ENCODE assay signal across 2 cellular contexts in genomic region chr12:56914724-56915123, GRCh38.
TF ChIP-seq lines count a peak whose summit lies in the region.

No MANE protein-coding gene starts in this region.

TF ChIP-seq in K562, 482 proteins besides CTCF, POLR2A, EP300 and RAD21 (continued from another document):
- TF ChIP-seq ZNF639 (CRISPR knock-in tag; conservative IDR thresholded peaks at IDR 0.05 in 1 of 2, IDR thresholded peaks at IDR 0.05 in 1 of 2) (no peak), HMGXB4 (CRISPR knock-in tag; IDR thresholded peaks at IDR 0.05) (no peak), MCM5 (IDR thresholded peaks at IDR 0.05; ENCODE audit: low read depth) (no peak), TEAD4 (IDR thresholded peaks at IDR 0.05; ENCODE audit: low read length) (no peak), TEAD4 (CRISPR knock-in tag; IDR thresholded peaks at IDR 0.05; ENCODE audit: borderline replicate concordance) (no peak)
- TF ChIP-seq, protein P1, sequence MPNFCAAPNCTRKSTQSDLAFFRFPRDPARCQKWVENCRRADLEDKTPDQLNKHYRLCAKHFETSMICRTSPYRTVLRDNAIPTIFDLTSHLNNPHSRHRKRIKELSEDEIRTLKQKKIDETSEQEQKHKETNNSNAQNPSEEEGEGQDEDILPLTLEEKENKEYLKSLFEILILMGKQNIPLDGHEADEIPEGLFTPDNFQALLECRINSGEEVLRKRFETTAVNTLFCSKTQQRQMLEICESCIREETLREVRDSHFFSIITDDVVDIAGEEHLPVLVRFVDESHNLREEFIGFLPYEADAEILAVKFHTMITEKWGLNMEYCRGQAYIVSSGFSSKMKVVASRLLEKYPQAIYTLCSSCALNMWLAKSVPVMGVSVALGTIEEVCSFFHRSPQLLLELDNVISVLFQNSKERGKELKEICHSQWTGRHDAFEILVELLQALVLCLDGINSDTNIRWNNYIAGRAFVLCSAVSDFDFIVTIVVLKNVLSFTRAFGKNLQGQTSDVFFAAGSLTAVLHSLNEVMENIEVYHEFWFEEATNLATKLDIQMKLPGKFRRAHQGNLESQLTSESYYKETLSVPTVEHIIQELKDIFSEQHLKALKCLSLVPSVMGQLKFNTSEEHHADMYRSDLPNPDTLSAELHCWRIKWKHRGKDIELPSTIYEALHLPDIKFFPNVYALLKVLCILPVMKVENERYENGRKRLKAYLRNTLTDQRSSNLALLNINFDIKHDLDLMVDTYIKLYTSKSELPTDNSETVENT (CRISPR knock-in tag; IDR thresholded peaks at IDR 0.05), result no peak
- TF ChIP-seq, protein P2, sequence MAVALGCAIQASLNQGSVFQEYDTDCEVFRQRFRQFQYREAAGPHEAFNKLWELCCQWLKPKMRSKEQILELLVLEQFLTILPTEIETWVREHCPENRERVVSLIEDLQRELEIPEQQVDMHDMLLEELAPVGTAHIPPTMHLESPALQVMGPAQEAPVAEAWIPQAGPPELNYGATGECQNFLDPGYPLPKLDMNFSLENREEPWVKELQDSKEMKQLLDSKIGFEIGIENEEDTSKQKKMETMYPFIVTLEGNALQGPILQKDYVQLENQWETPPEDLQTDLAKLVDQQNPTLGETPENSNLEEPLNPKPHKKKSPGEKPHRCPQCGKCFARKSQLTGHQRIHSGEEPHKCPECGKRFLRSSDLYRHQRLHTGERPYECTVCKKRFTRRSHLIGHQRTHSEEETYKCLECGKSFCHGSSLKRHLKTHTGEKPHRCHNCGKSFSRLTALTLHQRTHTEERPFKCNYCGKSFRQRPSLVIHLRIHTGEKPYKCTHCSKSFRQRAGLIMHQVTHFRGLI (CRISPR knock-in tag; IDR thresholded peaks at IDR 0.05), result no peak

TF ChIP-seq in liver, 16 proteins besides CTCF, POLR2A, EP300 and RAD21 (continued from another document):
- TF ChIP-seq ATF3 (IDR thresholded peaks at IDR 0.05) (no peak), GABPA (IDR thresholded peaks at IDR 0.05 in 1 of 2, conservative IDR thresholded peaks at IDR 0.05 in 1 of 2) (no peak), TAF1 (conservative IDR thresholded peaks at IDR 0.05) (no peak), HNF4G (IDR thresholded peaks at IDR 0.05) (peak; percentile 25), SP1 (IDR thresholded peaks at IDR 0.05) (peak; percentile 35), JUND (IDR thresholded peaks at IDR 0.05) (peak in 1 of 2 donors; percentile 68), FOXA2 (IDR thresholded peaks at IDR 0.05) (peak; percentile 82), FOXA1 (IDR thresholded peaks at IDR 0.05) (peak; percentile 74)
- TF ChIP-seq, protein P3, sequence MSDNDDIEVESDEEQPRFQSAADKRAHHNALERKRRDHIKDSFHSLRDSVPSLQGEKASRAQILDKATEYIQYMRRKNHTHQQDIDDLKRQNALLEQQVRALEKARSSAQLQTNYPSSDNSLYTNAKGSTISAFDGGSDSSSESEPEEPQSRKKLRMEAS (IDR thresholded peaks at IDR 0.05), result peak; percentile 42
- TF ChIP-seq, protein P4, sequence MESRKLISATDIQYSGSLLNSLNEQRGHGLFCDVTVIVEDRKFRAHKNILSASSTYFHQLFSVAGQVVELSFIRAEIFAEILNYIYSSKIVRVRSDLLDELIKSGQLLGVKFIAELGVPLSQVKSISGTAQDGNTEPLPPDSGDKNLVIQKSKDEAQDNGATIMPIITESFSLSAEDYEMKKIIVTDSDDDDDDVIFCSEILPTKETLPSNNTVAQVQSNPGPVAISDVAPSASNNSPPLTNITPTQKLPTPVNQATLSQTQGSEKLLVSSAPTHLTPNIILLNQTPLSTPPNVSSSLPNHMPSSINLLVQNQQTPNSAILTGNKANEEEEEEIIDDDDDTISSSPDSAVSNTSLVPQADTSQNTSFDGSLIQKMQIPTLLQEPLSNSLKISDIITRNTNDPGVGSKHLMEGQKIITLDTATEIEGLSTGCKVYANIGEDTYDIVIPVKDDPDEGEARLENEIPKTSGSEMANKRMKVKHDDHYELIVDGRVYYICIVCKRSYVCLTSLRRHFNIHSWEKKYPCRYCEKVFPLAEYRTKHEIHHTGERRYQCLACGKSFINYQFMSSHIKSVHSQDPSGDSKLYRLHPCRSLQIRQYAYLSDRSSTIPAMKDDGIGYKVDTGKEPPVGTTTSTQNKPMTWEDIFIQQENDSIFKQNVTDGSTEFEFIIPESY (IDR thresholded peaks at IDR 0.05), result peak; percentile 59
- TF ChIP-seq, protein P5, sequence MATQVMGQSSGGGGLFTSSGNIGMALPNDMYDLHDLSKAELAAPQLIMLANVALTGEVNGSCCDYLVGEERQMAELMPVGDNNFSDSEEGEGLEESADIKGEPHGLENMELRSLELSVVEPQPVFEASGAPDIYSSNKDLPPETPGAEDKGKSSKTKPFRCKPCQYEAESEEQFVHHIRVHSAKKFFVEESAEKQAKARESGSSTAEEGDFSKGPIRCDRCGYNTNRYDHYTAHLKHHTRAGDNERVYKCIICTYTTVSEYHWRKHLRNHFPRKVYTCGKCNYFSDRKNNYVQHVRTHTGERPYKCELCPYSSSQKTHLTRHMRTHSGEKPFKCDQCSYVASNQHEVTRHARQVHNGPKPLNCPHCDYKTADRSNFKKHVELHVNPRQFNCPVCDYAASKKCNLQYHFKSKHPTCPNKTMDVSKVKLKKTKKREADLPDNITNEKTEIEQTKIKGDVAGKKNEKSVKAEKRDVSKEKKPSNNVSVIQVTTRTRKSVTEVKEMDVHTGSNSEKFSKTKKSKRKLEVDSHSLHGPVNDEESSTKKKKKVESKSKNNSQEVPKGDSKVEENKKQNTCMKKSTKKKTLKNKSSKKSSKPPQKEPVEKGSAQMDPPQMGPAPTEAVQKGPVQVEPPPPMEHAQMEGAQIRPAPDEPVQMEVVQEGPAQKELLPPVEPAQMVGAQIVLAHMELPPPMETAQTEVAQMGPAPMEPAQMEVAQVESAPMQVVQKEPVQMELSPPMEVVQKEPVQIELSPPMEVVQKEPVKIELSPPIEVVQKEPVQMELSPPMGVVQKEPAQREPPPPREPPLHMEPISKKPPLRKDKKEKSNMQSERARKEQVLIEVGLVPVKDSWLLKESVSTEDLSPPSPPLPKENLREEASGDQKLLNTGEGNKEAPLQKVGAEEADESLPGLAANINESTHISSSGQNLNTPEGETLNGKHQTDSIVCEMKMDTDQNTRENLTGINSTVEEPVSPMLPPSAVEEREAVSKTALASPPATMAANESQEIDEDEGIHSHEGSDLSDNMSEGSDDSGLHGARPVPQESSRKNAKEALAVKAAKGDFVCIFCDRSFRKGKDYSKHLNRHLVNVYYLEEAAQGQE (IDR thresholded peaks at IDR 0.05), result no peak
